1 cellular context compared by ENCODE assay signal in genomic region chr2:29527947-29528346, GRCh38.
TF ChIP-seq lines count a peak whose summit lies in the region.

No MANE protein-coding gene starts in this region.

TF ChIP-seq in IMR-90, 13 proteins besides CTCF, POLR2A, EP300 and RAD21 (continued from another document):
- TF ChIP-seq RFX5 (IDR thresholded peaks at IDR 0.05; ENCODE audit: low read depth, low read length) (no peak), NFE2L2 (IDR thresholded peaks at IDR 0.05; ENCODE audit: low read depth, low read length) (no peak), BHLHE40 (IDR thresholded peaks at IDR 0.05; ENCODE audit: low read depth, low read length) (no peak), USF2 (IDR thresholded peaks at IDR 0.05; ENCODE audit: low read depth, low read length) (no peak), RCOR1 (IDR thresholded peaks at IDR 0.05; ENCODE audit: insufficient replicate concordance, low read length) (no peak)
